ENCODE assay signal across 8 cellular contexts in the genomic region with DNA sequence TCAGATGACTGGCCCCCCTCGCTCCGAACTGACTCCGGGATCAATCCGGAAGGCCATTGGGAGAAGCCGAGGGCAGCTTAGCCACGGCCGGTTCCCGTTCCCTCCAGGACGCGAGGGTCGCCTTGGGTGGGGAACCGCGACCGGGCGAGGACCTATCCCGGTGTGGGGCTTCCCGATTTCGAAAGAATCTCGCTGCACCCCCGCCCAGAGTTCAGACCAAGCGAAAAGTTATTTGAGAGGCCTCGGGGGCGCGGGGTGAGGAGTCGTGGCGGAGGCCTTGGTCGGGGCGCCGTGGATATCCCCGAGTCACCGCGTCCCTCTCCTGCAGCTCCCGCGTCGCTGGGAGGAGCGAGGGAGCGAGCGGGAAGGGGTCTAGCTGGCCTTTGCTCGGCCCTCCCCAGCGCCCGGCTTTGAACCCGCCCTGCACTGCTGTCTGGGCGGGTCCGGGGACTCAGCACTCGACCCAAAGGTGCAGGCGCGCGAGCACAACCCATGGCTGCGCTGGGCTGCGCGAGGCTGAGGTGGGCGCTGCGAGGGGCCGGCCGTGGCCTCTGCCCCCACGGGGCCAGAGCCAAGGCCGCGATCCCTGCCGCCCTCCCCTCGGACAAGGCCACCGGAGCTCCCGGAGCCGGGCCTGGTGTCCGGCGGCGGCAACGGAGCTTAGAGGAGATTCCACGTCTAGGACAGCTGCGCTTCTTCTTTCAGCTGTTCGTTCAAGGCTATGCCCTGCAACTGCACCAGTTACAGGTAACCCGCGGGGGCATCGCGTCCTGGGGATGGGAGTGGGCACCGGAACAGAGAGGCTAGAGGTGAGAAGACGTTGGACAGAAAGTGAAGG. TPM values are rescaled to one million over a fixed set of nuclear protein-coding genes. Genes with fewer than 3 reads are reported as not detected.
A peak's percentile ranks its signal among the peaks of the same experiment; 100 is the strongest.
DNase-seq lines count a peak whose midpoint lies in the region; ATAC-seq and TF ChIP-seq lines count a peak whose summit lies in the region.

A gene (plus strand): TSS at position 457 of the 838 bp plus-strand sequence. CDS start 36 bp downstream, at position 493.

- H3K4me1 ChIP-seq in HUES6 (ENCODE audit: control insufficient read depth, insufficient read depth, low read length) (peaks cover 13% of the 10 kb centered on the region; the same call in 1 of the 2 replicates), colonic mucosa (no peaks in the 10 kb centered on the region)

- H3K9me3 ChIP-seq in HUES6 (ENCODE audit: control insufficient read depth, insufficient read depth, low read depth, low read length) (peaks cover 11% of the 10 kb centered on the region), colonic mucosa (no peaks in the 10 kb centered on the region)

- peak within 1 kb of the TSS; percentile 72 for H3K4me3 ChIP-seq in HUES6 (ENCODE audit: low read depth, low read length)
- H3K4me3 ChIP-seq in colonic mucosa, result peak within 1 kb of the TSS; percentile 62

- peaks cover 4% of the 10 kb centered on the region for H3K9me3 Mint-ChIP-seq in stimulated activated effector memory CD8-positive, alpha-beta T cell treated with anti-CD3 and anti-CD28 coated beads, Interleukin-12 subunit alpha, Interleukin-12 subunit beta, amount 100 ng/mL, for 72 hours
- H3K9me3 Mint-ChIP-seq in activated CD8-positive, alpha-beta memory T cell treated with anti-CD3 and anti-CD28 coated beads, Interleukin-2, amount 10 ng/mL, durations not matched to agents 7 days and 5 days (ENCODE audit: low read depth), result peaks cover 5% of the 10 kb centered on the region

- peaks cover 6% of the 10 kb centered on the region for H3K4me1 Mint-ChIP-seq in stimulated activated effector memory CD8-positive, alpha-beta T cell treated with anti-CD3 and anti-CD28 coated beads, Interleukin-12 subunit alpha, Interleukin-12 subunit beta, amount 100 ng/mL, for 72 hours
- H3K4me1 Mint-ChIP-seq in activated CD8-positive, alpha-beta memory T cell treated with anti-CD3 and anti-CD28 coated beads, Interleukin-2, amount 10 ng/mL, durations not matched to agents 7 days and 5 days, result peaks cover 9% of the 10 kb centered on the region

- no peak for TF ChIP-seq CTCF in colonic mucosa (IDR thresholded peaks at IDR 0.05)

- peaks cover 59% of the 10 kb centered on the region for H3K27me3 Mint-ChIP-seq in activated CD8-positive, alpha-beta memory T cell treated with anti-CD3 and anti-CD28 coated beads, Interleukin-2, amount 10 ng/mL, durations not matched to agents 7 days and 5 days

- no peaks in the 10 kb centered on the region for H3K36me3 Mint-ChIP-seq in stimulated activated effector memory CD8-positive, alpha-beta T cell treated with anti-CD3 and anti-CD28 coated beads, Interleukin-12 subunit alpha, Interleukin-12 subunit beta, amount 100 ng/mL, for 72 hours
- H3K36me3 Mint-ChIP-seq in activated CD8-positive, alpha-beta memory T cell treated with anti-CD3 and anti-CD28 coated beads, Interleukin-2, amount 10 ng/mL, durations not matched to agents 7 days and 5 days, result peaks cover 12% of the 10 kb centered on the region

- in situ Hi-C loops in ACHN (cut with HindIII; ENCODE audit: low pct_ligation_motif_present, low pct_unique_long_range_greater_than_20kb, low sequenced_read_pairs), result no loop called here

- H3K27ac Mint-ChIP-seq in stimulated activated effector memory CD8-positive, alpha-beta T cell treated with anti-CD3 and anti-CD28 coated beads, Interleukin-12 subunit alpha, Interleukin-12 subunit beta, amount 100 ng/mL, for 72 hours, result no peak within 1 kb of the TSS
- H3K27ac Mint-ChIP-seq in activated CD8-positive, alpha-beta memory T cell treated with anti-CD3 and anti-CD28 coated beads, Interleukin-2, amount 10 ng/mL, durations not matched to agents 7 days and 5 days, result no peak within 1 kb of the TSS

- H3K36me3 ChIP-seq in HUES6 (ENCODE audit: control insufficient read depth, insufficient read depth, low read length) (no peaks in the 10 kb centered on the region), colonic mucosa (no peaks in the 10 kb centered on the region)

- H3K27ac ChIP-seq in HUES6 (ENCODE audit: low read depth, low read length) (no peak within 1 kb of the TSS; the same call in 1 of the 2 replicates), colonic mucosa (peak within 1 kb of the TSS; percentile 65)

- peak within 1 kb of the TSS; percentile 70 for H3K9ac ChIP-seq in HUES6 (ENCODE audit: low read length)
- H3K9ac ChIP-seq in colonic mucosa (ENCODE audit: low read depth in 2 of 2, low read length in 2 of 2), result peak within 1 kb of the TSS; percentile 82 to 85

- intact Hi-C loops in colonic mucosa (cut with DNase I) (no loop called here), left colon (cut with DNase I, micrococcal nuclease) (no loop called here)

- CTCF ChIA-PET in activated CD8-positive, alpha-beta memory T cell treated with anti-CD3 and anti-CD28 coated beads, Interleukin-2, amount 10 ng/mL, durations not matched to agents 7 days and 5 days (lab: Charles Lee), result interaction anchor here (1.3 to 1.8 kb wide), 2 partner anchors 48 to 69 kb away, joined by 3 to 4 read pairs; no protein-coding TSS in a partner anchor

- H3K4me3 Mint-ChIP-seq in stimulated activated effector memory CD8-positive, alpha-beta T cell treated with anti-CD3 and anti-CD28 coated beads, Interleukin-12 subunit alpha, Interleukin-12 subunit beta, amount 100 ng/mL, for 72 hours, result peak within 1 kb of the TSS; percentile 9
- H3K4me3 Mint-ChIP-seq in activated CD8-positive, alpha-beta memory T cell treated with anti-CD3 and anti-CD28 coated beads, Interleukin-2, amount 10 ng/mL, durations not matched to agents 7 days and 5 days, result no peak within 1 kb of the TSS

- DNase-seq in ACHN, result peak; percentile 56
- peak; percentile 79 for DNase-seq in colonic mucosa
- peak; percentile 67 to 72 for DNase-seq in left colon
- no peak for DNase-seq in stimulated activated effector memory CD8-positive, alpha-beta T cell treated with anti-CD3 and anti-CD28 coated beads, Interleukin-12 subunit alpha, Interleukin-12 subunit beta, amount 100 ng/mL, for 72 hours (ENCODE audit: low spot score in 2 of 2)
- DNase-seq in activated CD8-positive, alpha-beta memory T cell treated with anti-CD3 and anti-CD28 coated beads, Interleukin-2, amount 10 ng/mL, durations not matched to agents 7 days and 5 days, result no peak
- DNase-seq in activated CD4-positive, CD25-positive, alpha-beta regulatory T cell treated with anti-CD3 and anti-CD28 coated beads, Interleukin-2, amount 50 U/mL, for 72 hours, result no peak

- H3K27me3 ChIP-seq in HUES6 (ENCODE audit: control insufficient read depth, insufficient read depth, low read length), result peaks cover 31% of the 10 kb centered on the region
- no peaks in the 10 kb centered on the region for H3K27me3 ChIP-seq in colonic mucosa

- ATAC-seq in left colon (peak; percentile 93), GM18868 (IDR thresholded peaks at IDR 0.05; ENCODE audit: unreplicated experiment) (no peak)
- no peak for ATAC-seq in stimulated activated effector memory CD8-positive, alpha-beta T cell treated with anti-CD3 and anti-CD28 coated beads, Interleukin-12 subunit alpha, Interleukin-12 subunit beta, amount 100 ng/mL, for 72 hours
- no peak for ATAC-seq in activated CD8-positive, alpha-beta memory T cell treated with anti-CD3 and anti-CD28 coated beads, Interleukin-2, amount 10 ng/mL, durations not matched to agents 7 days and 5 days

RNA-seq across cellular contexts. Expression of the gene that starts here (rescaled TPM):
- total RNA-seq in colonic mucosa, result 10 to 100 TPM; 21.7 to 54.0 TPM
- total RNA-seq in left colon, result 10 to 100 TPM; 28.1 to 52.7 TPM
- not detected for total RNA-seq in activated CD8-positive, alpha-beta memory T cell treated with anti-CD3 and anti-CD28 coated beads, Interleukin-2, amount 10 ng/mL, durations not matched to agents 7 days and 5 days

Comparison
In these comparisons a context has a peak if more than half of its experiments do, and no peak if none do; other contexts are left out.
1. RNA of the gene that starts here (total RNA-seq): 21.7 to 54.0 TPM in colonic mucosa and 28.1 to 52.7 TPM in left colon; not detected in activated CD8-positive, alpha-beta memory T cell treated with anti-CD3 and anti-CD28 coated beads, Interleukin-2, amount 10 ng/mL, durations not matched to agents 7 days and 5 days; every median in the first group is over 10 times any median in the second.
2. DNase-seq: peak in ACHN (single experiment), colonic mucosa (single experiment) and left colon (2 of 2); none in stimulated activated effector memory CD8-positive, alpha-beta T cell treated with anti-CD3 and anti-CD28 coated beads, Interleukin-12 subunit alpha, Interleukin-12 subunit beta, amount 100 ng/mL, for 72 hours (0 of 2), activated CD8-positive, alpha-beta memory T cell treated with anti-CD3 and anti-CD28 coated beads, Interleukin-2, amount 10 ng/mL, durations not matched to agents 7 days and 5 days (single experiment) and activated CD4-positive, CD25-positive, alpha-beta regulatory T cell treated with anti-CD3 and anti-CD28 coated beads, Interleukin-2, amount 50 U/mL, for 72 hours (single experiment).